Comparison of ENCODE assay signal across 18 cellular contexts in genomic region chr12:67302162-67302561, GRCh38. TPM values are rescaled to one million over a fixed set of nuclear protein-coding genes. Genes with fewer than 3 reads are reported as not detected.
DNase-seq lines count a peak whose midpoint lies in the region; ATAC-seq and TF ChIP-seq lines count a peak whose summit lies in the region.
"Had no signal": no experiment of that assay in that cellular context is flagged by ENCODE, and none has a peak within 500 bp of the region (broad histone marks: within the 10 kb centered on the region; RNA-seq: fewer than 3 reads in every experiment).

No MANE protein-coding gene starts in this region.

- ATAC-seq in gastrocnemius medialis = peak in 1 of 2 donors; percentile 40
- no peak for ATAC-seq in PC-3
- ATAC-seq: CD8-positive, alpha-beta T cell had no signal

- dilution Hi-C loops in mammary epithelial cell (cut with HindIII; ENCODE audit: low sequenced_read_pairs) = no loop called here

- H3K4me3 Mint-ChIP-seq in MCF 10A (ENCODE audit: unreplicated experiment) = no peak overlapping the region
- H3K4me3 Mint-ChIP-seq: B cell; CD8-positive, alpha-beta T cell; H9 had no signal

- no peak overlapping the region for H3K4me3 ChIP-seq in mammary epithelial cell (replicated peaks in 1 of 3; ENCODE audit: insufficient read depth in 1 of 3, low read depth in 2 of 3, low read length in 3 of 3)
- H3K4me3 ChIP-seq in epithelial cell of esophagus (ENCODE audit: low read length) = no peak overlapping the region
- H3K4me3 ChIP-seq in gastrocnemius medialis = no peak overlapping the region
- H3K4me3 ChIP-seq in spleen = no peak overlapping the region
- no peak overlapping the region for H3K4me3 ChIP-seq in PC-3 (ENCODE audit: low read length)
- H3K4me3 ChIP-seq: BLaER1 treated with 17β-estradiol and CSF1 and Interleukin-3, amounts not matched to agents 10 nM and 100 nM had no signal

- H2AFZ ChIP-seq in mammary epithelial cell (ENCODE audit: low read depth, low read length) (no peak overlapping the region), PC-3 (ENCODE audit: low read length) (no peak overlapping the region)

- BruUV-seq in mammary epithelial cell (replicated peaks; lab: Mats Ljungman, UMichigan) (no TSS peak), MCF 10A (replicated peaks; lab: Mats Ljungman, UMichigan) (no TSS peak), PC-3 (replicated peaks; lab: Mats Ljungman, UMichigan) (no TSS peak)

- H3K9me3 ChIP-seq in mammary epithelial cell (replicated peaks; ENCODE audit: insufficient read depth, low read length) = no peaks in the 10 kb centered on the region
- no peaks in the 10 kb centered on the region for H3K9me3 ChIP-seq in gastrocnemius medialis
- no peaks in the 10 kb centered on the region for H3K9me3 ChIP-seq in spleen
- no peaks in the 10 kb centered on the region for H3K9me3 ChIP-seq in PC-3 (ENCODE audit: low read length)

- H3K9ac ChIP-seq in mammary epithelial cell (ENCODE audit: insufficient read depth, low read length) (no peak overlapping the region), PC-3 (ENCODE audit: low read length) (no peak overlapping the region)
- H3K9ac ChIP-seq: BLaER1 treated with 17β-estradiol and CSF1 and Interleukin-3, amounts not matched to agents 10 nM and 100 nM had no signal

- H3K27me3 ChIP-seq in mammary epithelial cell (ENCODE audit: insufficient read depth, low read length) = no peaks in the 10 kb centered on the region
- H3K27me3 ChIP-seq in gastrocnemius medialis = no peaks in the 10 kb centered on the region
- no peaks in the 10 kb centered on the region for H3K27me3 ChIP-seq in spleen (replicated peaks in 1 of 7)
- no peaks in the 10 kb centered on the region for H3K27me3 ChIP-seq in PC-3 (ENCODE audit: low read length)
- H3K27me3 ChIP-seq: BLaER1 treated with 17β-estradiol and CSF1 and Interleukin-3, amounts not matched to agents 10 nM and 100 nM had no signal

- H3K79me2 ChIP-seq in mammary epithelial cell (ENCODE audit: insufficient read depth, low read length) (peaks cover 38% of the 10 kb centered on the region), PC-3 (ENCODE audit: low read length) (0 out of 2 replicates have a peak, but pooled peaks cover 7% of the 10 kb centered on the region)

- no peaks in the 10 kb centered on the region for H3K9me3 Mint-ChIP-seq in MCF 10A (ENCODE audit: unreplicated experiment)
- H3K9me3 Mint-ChIP-seq: CD8-positive, alpha-beta T cell; H9 had no signal

- H3K4me2 ChIP-seq in mammary epithelial cell (ENCODE audit: insufficient read depth, low read depth, low read length) (no peak overlapping the region), PC-3 (ENCODE audit: low read length) (no peak overlapping the region)
- H3K4me2 ChIP-seq: BLaER1 treated with 17β-estradiol and CSF1 and Interleukin-3, amounts not matched to agents 10 nM and 100 nM had no signal

- intact Hi-C loops in mammary epithelial cell (cut with micrococcal nuclease) (no loop called here), MCF 10A (cut with micrococcal nuclease) (no loop called here), gastrocnemius medialis (cut with DNase I; ENCODE audit: low total_unique reads) (no loop called here), spleen (cut with DNase I; ENCODE audit: low total_unique reads) (no loop called here), PC-3 (cut with micrococcal nuclease) (no loop called here)

- TF ChIP-seq POLR2A in gastrocnemius medialis (IDR thresholded peaks at IDR 0.05) (no peak), spleen (IDR thresholded peaks at IDR 0.05) (no peak)

- peaks cover 4% of the 10 kb centered on the region for H3K4me1 Mint-ChIP-seq in MCF 10A (ENCODE audit: insufficient read depth, unreplicated experiment)
- H3K4me1 Mint-ChIP-seq: B cell, H9 had no signal

- TF ChIP-seq CTCF in mammary epithelial cell (conservative IDR thresholded peaks at IDR 0.05 in 1 of 2, IDR thresholded peaks at IDR 0.05 in 1 of 2; ENCODE audit: extremely low read depth in 1 of 2, insufficient read depth in 1 of 2, low read depth in 1 of 2, low read length in 2 of 2) (no peak), MCF 10A (IDR thresholded peaks at IDR 0.05; ENCODE audit: unreplicated experiment) (no peak), epithelial cell of esophagus (IDR thresholded peaks at IDR 0.05; ENCODE audit: insufficient read depth, low read depth, low read length, missing control alignments) (no peak), gastrocnemius medialis (IDR thresholded peaks at IDR 0.05 in 4 of 5, conservative IDR thresholded peaks at IDR 0.05 in 1 of 5) (no peak), spleen (IDR thresholded peaks at IDR 0.05 in 8 of 11, conservative IDR thresholded peaks at IDR 0.05 in 3 of 11) (no peak), PC-3 (conservative IDR thresholded peaks at IDR 0.05; ENCODE audit: low read depth, low read length) (no peak)

- no peaks in the 10 kb centered on the region for H4K20me1 ChIP-seq in mammary epithelial cell (ENCODE audit: insufficient read depth, low read length)
- 0 out of 2 replicates have a peak, but pooled peaks cover 9% of the 10 kb centered on the region for H4K20me1 ChIP-seq in PC-3 (ENCODE audit: low read length)

- H3K36me3 Mint-ChIP-seq in MCF 10A (ENCODE audit: insufficient read depth, unreplicated experiment) = peaks cover 71% of the 10 kb centered on the region

- H3K27me3 Mint-ChIP-seq in MCF 10A (ENCODE audit: insufficient read depth, unreplicated experiment) = no peaks in the 10 kb centered on the region
- H3K27me3 Mint-ChIP-seq: B cell had no signal

- WGBS in mammary epithelial cell (ENCODE audit: low coverage, missing lambda C conversion rate) = 86% methylated on average over 7 of the region's 7 CpGs
- WGBS in spleen, 5 donors = 96 to 99% (median 96%) methylated on average over 7 of the region's 7 CpGs

- no peaks in the 10 kb centered on the region for H3K9me2 ChIP-seq in PC-3 (replicated peaks; ENCODE audit: low read length)

- in situ Hi-C loops in mammary epithelial cell (cut with MboI; ENCODE audit: low sequenced_read_pairs in 2 of 2) = no loop called here
- in situ Hi-C loops in gastrocnemius medialis (cut with MboI; ENCODE audit: low sequenced_read_pairs in 4 of 4) = no loop called here

- H3K27ac ChIP-seq in mammary epithelial cell (ENCODE audit: insufficient read depth, low read depth, low read length) = no peak overlapping the region
- H3K27ac ChIP-seq in gastrocnemius medialis = peak overlapping the region in 3 of 4 donors; percentile 9 to 52 (median 23)
- H3K27ac ChIP-seq in spleen = no peak overlapping the region
- no peak overlapping the region for H3K27ac ChIP-seq in PC-3 (ENCODE audit: low read length)
- H3K27ac ChIP-seq: BLaER1 treated with 17β-estradiol and CSF1 and Interleukin-3, amounts not matched to agents 10 nM and 100 nM had no signal

- H3K36me3 ChIP-seq in mammary epithelial cell (ENCODE audit: insufficient read depth, low read length) (peaks cover 51% of the 10 kb centered on the region), gastrocnemius medialis (peaks cover 0 to 43% of the 10 kb centered on the region in 2 donors), spleen (peaks cover 3 to 100% (median 67%) of the 10 kb centered on the region in 6 donors), PC-3 (ENCODE audit: low read depth, low read length) (peaks cover 76% of the 10 kb centered on the region)

- H3K4me1 ChIP-seq in mammary epithelial cell (ENCODE audit: insufficient read depth, low read length) (no peaks in the 10 kb centered on the region), gastrocnemius medialis (peaks cover 33% of the 10 kb centered on the region in 2 donors), spleen (no peaks in the 10 kb centered on the region), PC-3 (ENCODE audit: insufficient read depth, low read length) (no peaks in the 10 kb centered on the region)
- H3K4me1 ChIP-seq: BLaER1 treated with 17β-estradiol and CSF1 and Interleukin-3, amounts not matched to agents 10 nM and 100 nM had no signal

- H3K27ac Mint-ChIP-seq in MCF 10A (ENCODE audit: low read depth, unreplicated experiment) = no peak overlapping the region
- H3K27ac Mint-ChIP-seq: B cell; CD8-positive, alpha-beta T cell had no signal

- POLR2A ChIA-PET in MCF 10A (lab: Yijun Ruan, JAX) (interaction anchor here (0.6 to 1.0 kb wide), 3 partner anchors 17 to 470 kb away, joined by 3 to 4 read pairs (median 3); no protein-coding TSS in a partner anchor), PC-3 (lab: Charles Lee; ENCODE audit: unreplicated experiment) (no interaction called here)

- DNase-seq in mammary epithelial cell (peak; percentile 5), MCF 10A (ENCODE audit: unreplicated experiment) (no peak), epithelial cell of esophagus (ENCODE audit: low read depth) (peak; percentile 53), gastrocnemius medialis (no peak), spleen (no peak), dermis blood vessel endothelial cell (no peak), PC-3 (no peak)
- DNase-seq: 8988T; Calu3; CD8-positive, alpha-beta T cell; DMS 273 treated with DMSO at 0.1 percent for 48 hours; DMS53; DND-41; EL; GOT3; H9 had no signal

- CTCF ChIA-PET in mammary epithelial cell (lab: Charles Lee; ENCODE audit: low non-redundant PET) (no interaction called here), MCF 10A (lab: Yijun Ruan, JAX) (interaction anchor here (0.5 kb wide), 1 partner anchor 301 kb away, joined by 3 read pairs; no protein-coding TSS in a partner anchor), PC-3 (lab: Charles Lee) (no interaction called here)

- no peaks in the 10 kb centered on the region for H3F3A ChIP-seq in PC-3 (ENCODE audit: low read length, unreplicated experiment)

RNA-seq across cellular contexts. Expression of gene CAND1, which starts 33.0 kb away (rescaled TPM):
- total RNA-seq in mammary epithelial cell (100 to 1,000 TPM; 102 to 157 TPM), MCF 10A (2022) (149 and 160 TPM in 2 replicates), gastrocnemius medialis (10 to 100 TPM; 10.5 to 23.0 (median 13.1) TPM), spleen (100 to 1,000 TPM in 3 of 7 donors, 10 to 100 TPM in 4; 72.9 to 111 (median 91.6) TPM), dermis blood vessel endothelial cell (110 and 162 TPM in 2 replicates), PC-3 (2014; rRNA removed) (124 and 129 TPM in 2 replicates)
- polyA plus RNA-seq in mammary epithelial cell (55.4 TPM), spleen (10 to 100 TPM; 14.1 to 20.8 (median 17.7) TPM)
- polyA minus RNA-seq in mammary epithelial cell = 87.4 TPM

Comparison
In these comparisons a context has a peak if more than half of its experiments do, and no peak if none do; other contexts are left out.
1. DNase-seq: peak in mammary epithelial cell (single experiment) and epithelial cell of esophagus (single experiment); none in MCF 10A (single experiment), gastrocnemius medialis (0 of 2), spleen (single experiment), dermis blood vessel endothelial cell (single experiment) and PC-3 (single experiment).
2. H3K27ac ChIP-seq: peak in gastrocnemius medialis (3 of 4); none in mammary epithelial cell (single experiment), spleen (0 of 8) and PC-3 (single experiment).